In genomic region chr9:124254261-124254682, GRCh38 we compare ENCODE assay signal across 10 cellular contexts. TPM values are rescaled to one million over a fixed set of nuclear protein-coding genes. Genes with fewer than 3 reads are reported as not detected.
A peak's percentile ranks its signal among the peaks of the same experiment; 100 is the strongest.
DNase-seq lines count a peak whose midpoint lies in the region; ATAC-seq and TF ChIP-seq lines count a peak whose summit lies in the region.
"Had no signal": no experiment of that assay in that cellular context is flagged by ENCODE, and none has a peak within 500 bp of the region (broad histone marks: within the 10 kb centered on the region; RNA-seq: fewer than 3 reads in every experiment).

No MANE protein-coding gene starts in this region.

- no peak overlapping the region for H2BK120ac ChIP-seq in H9 (ENCODE audit: low read depth, low read length, poor library complexity, severe bottlenecking)

- no peak overlapping the region for H2BK15ac ChIP-seq in H9 (ENCODE audit: low read depth, low read length)

- H3K9ac ChIP-seq in H9 (ENCODE audit: extremely low read depth, insufficient read length, low read length), result no peak overlapping the region
- H3K9ac ChIP-seq: parathyroid adenoma had no signal

- H3K4ac ChIP-seq in H9 (ENCODE audit: low read depth, low read length), result no peak overlapping the region

- H3K9me3 ChIP-seq in osteoblast (ENCODE audit: low read depth, low read length) (no peaks in the 10 kb centered on the region), H9 (ENCODE audit: control insufficient read depth, low read depth, low read length) (no peaks in the 10 kb centered on the region)

- ATAC-seq in GM18508 (IDR thresholded peaks at IDR 0.05; ENCODE audit: insufficient read depth, unreplicated experiment) (peak; percentile 51), GM21381 (IDR thresholded peaks at IDR 0.05; ENCODE audit: unreplicated experiment) (peak; percentile 66), HG03439 (IDR thresholded peaks at IDR 0.05; ENCODE audit: unreplicated experiment) (peak; percentile 50), foreskin keratinocyte (no peak)
- ATAC-seq: esophagus mucosa had no signal

- peaks cover 0 to 4% of the 10 kb centered on the region in 2 experiments; a peak in 2 of 5 replicates for H3K9me3 Mint-ChIP-seq in H9

- H3K79me1 ChIP-seq in H9 (ENCODE audit: insufficient read depth, low read depth, low read length, poor library complexity, severe bottlenecking), result no peaks in the 10 kb centered on the region

- no peaks in the 10 kb centered on the region for H4K20me1 ChIP-seq in osteoblast (ENCODE audit: insufficient read depth, low read length)
- H4K20me1 ChIP-seq in H9 (ENCODE audit: control insufficient read depth, insufficient read depth, insufficient read length), result no peaks in the 10 kb centered on the region

- H3T11ph ChIP-seq in H9 (ENCODE audit: low read length), result no peak overlapping the region

- H3K18ac ChIP-seq in H9 (ENCODE audit: insufficient read length, low read depth, low read length), result no peak overlapping the region

- no peaks in the 10 kb centered on the region for H3K36me3 Mint-ChIP-seq in H9 (ENCODE audit: insufficient read depth in 1 of 3, low read depth in 3 of 3)

- H2BK12ac ChIP-seq in H9 (ENCODE audit: insufficient read length, low read depth, low read length), result no peak overlapping the region

- peaks cover 11% of the 10 kb centered on the region for H3K23me2 ChIP-seq in H9 (ENCODE audit: insufficient read length, low read depth, low read length, poor library complexity, severe bottlenecking)

- peaks cover 5% of the 10 kb centered on the region for H3K27me3 Mint-ChIP-seq in H9 (ENCODE audit: low read depth)

- no peak overlapping the region for H3K4me3 ChIP-seq in osteoblast (ENCODE audit: insufficient read depth, low read length)

- no peak overlapping the region for H3K14ac ChIP-seq in H9 (ENCODE audit: insufficient read depth, low read length)

- no peak overlapping the region for H3K56ac ChIP-seq in H9 (ENCODE audit: insufficient read length, low read depth, low read length)

- no peak overlapping the region for H2BK20ac ChIP-seq in H9 (ENCODE audit: low read depth, low read length, poor library complexity, severe bottlenecking)

- TF ChIP-seq CTCF in osteoblast (IDR thresholded peaks at IDR 0.05; ENCODE audit: extremely low read depth, low read depth, low read length) (no peak), H9 (conservative IDR thresholded peaks at IDR 0.05) (no peak), foreskin keratinocyte (conservative IDR thresholded peaks at IDR 0.05) (no peak)

- H2BK5ac ChIP-seq in H9 (ENCODE audit: insufficient read length, low read length), result no peak overlapping the region

- H3K27me3 ChIP-seq in osteoblast (ENCODE audit: insufficient read depth, low read length), result no peaks in the 10 kb centered on the region
- no peaks in the 10 kb centered on the region for H3K27me3 ChIP-seq in H9 (ENCODE audit: insufficient read depth, low read length)
- H3K27me3 ChIP-seq in foreskin keratinocyte, result no peaks in the 10 kb centered on the region

- no peak overlapping the region for H2AK5ac ChIP-seq in H9 (ENCODE audit: insufficient read length, low read length)

- peaks cover 22 to 32% of the 10 kb centered on the region in 2 experiments for H3K4me1 Mint-ChIP-seq in H9

- WGBS in H9 (ENCODE audit: extremely low coverage, insufficient read length, low lambda C conversion rate), result no CpG with 5 or more reads among the region's 10 CpGs

- H4K5ac ChIP-seq in H9 (ENCODE audit: insufficient read length, low read depth, low read length), result no peak overlapping the region

- no peak overlapping the region for H4K8ac ChIP-seq in H9 (replicated peaks; ENCODE audit: insufficient read length, low read depth, low read length)

- H3K79me2 ChIP-seq in osteoblast (ENCODE audit: insufficient read depth, low read length) (peaks cover 15% of the 10 kb centered on the region), H9 (ENCODE audit: insufficient read depth, low read length) (no peaks in the 10 kb centered on the region)
- H3K79me2 ChIP-seq: parathyroid adenoma had no signal

- no peaks in the 10 kb centered on the region for H3K36me3 ChIP-seq in osteoblast (ENCODE audit: insufficient read depth, low read length)

- H3K4me1 ChIP-seq in osteoblast (ENCODE audit: insufficient read depth, low read length) (peaks cover 26% of the 10 kb centered on the region), H9 (ENCODE audit: insufficient read depth, low read length) (no peaks in the 10 kb centered on the region; the same call in 1 of the 2 replicates), foreskin keratinocyte (peaks cover 15% of the 10 kb centered on the region)
- H3K4me1 ChIP-seq: parathyroid adenoma had no signal

- H2AFZ ChIP-seq in osteoblast (ENCODE audit: low read length) (no peak overlapping the region), H9 (ENCODE audit: low read length) (no peak overlapping the region)
- H2AFZ ChIP-seq: parathyroid adenoma had no signal

- H3K23ac ChIP-seq in H9 (ENCODE audit: insufficient read length, low read depth, low read length), result no peak overlapping the region

- H3K27ac ChIP-seq in osteoblast (ENCODE audit: low read depth, low read length) (no peak overlapping the region), H9 (ENCODE audit: insufficient read length, low read depth, low read length) (no peak overlapping the region), foreskin keratinocyte (no peak overlapping the region)
- H3K27ac ChIP-seq: parathyroid adenoma had no signal

- H3K4me2 ChIP-seq in osteoblast (ENCODE audit: insufficient read depth, low read length) (no peak overlapping the region), H9 (ENCODE audit: insufficient read depth, insufficient read length, low read length) (no peak overlapping the region)

- H3K4me3 Mint-ChIP-seq in H9, result no peak overlapping the region

- DNase-seq in osteoblast (ENCODE audit: insufficient read length, low spot score, missing footprints) (peak; percentile 23), H9 (no peak), NCI-H446 (lab: John Stamatoyannopoulos, UW) (no peak), foreskin keratinocyte (no peak), cerebellar cortex (ENCODE audit: low spot score) (no peak)

- peak overlapping the region in 1 of 3 experiments; percentile 76; a peak in 2 of 7 replicates for H3K27ac Mint-ChIP-seq in H9

- no peak overlapping the region for H4K91ac ChIP-seq in H9 (ENCODE audit: insufficient read length, low read depth, low read length)

RNA-seq across cellular contexts. Expression of gene NEK6, which starts 3.5 kb away (rescaled TPM):
- total RNA-seq in osteoblast, result 128 and 130 TPM in 2 replicates
- total RNA-seq in H9 (2021), result 13.7 and 14.3 TPM in 2 replicates
- total RNA-seq in foreskin keratinocyte, result 28.4 and 30.3 TPM in 2 replicates
- 29.7 and 30.5 TPM in 2 replicates for polyA plus RNA-seq in foreskin keratinocyte
